In the genomic region with DNA sequence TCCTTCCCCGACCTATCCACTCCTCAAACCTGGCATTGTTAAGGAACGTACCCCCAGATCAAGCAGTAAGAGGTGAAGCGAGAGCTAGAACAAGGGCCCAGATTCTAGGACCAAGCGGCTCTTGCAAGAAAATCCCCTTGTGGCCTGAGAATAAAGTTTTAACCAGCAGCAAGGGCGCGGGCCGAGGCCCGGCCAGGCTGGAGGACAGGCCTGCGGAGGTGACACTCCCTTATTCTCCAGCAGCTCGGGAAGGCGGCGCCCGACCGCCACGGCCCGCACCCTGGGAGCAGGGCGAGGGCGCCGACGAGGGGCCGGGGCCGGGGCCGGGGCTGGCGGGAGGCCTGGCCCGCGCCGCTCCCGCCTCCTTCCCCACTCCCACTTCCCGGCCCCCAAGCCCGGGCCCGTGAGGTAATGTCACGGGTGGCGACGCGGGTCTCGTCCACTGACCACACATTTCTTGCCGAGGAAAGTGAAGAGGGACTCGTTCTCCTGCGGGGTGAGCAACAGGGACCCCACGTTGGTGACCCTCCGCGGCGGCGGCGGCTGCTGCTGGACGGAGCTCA, we compare ENCODE assay signal across 9 cellular contexts. TPM values are rescaled to one million over a fixed set of nuclear protein-coding genes. Genes with fewer than 3 reads are reported as not detected.
DNase-seq lines count a peak whose midpoint lies in the region; ATAC-seq, FAIRE-seq and TF ChIP-seq lines count a peak whose summit lies in the region.
"Had no signal": no experiment of that assay in that cellular context is flagged by ENCODE, and none has a peak within 500 bp of the region (broad histone marks: within the 10 kb centered on the region; RNA-seq: fewer than 3 reads in every experiment).

No MANE protein-coding gene starts in this region.

- peaks cover 36 to 75% of the 10 kb centered on the region in 2 experiments; a peak in 3 of 4 replicates for H3K79me2 ChIP-seq in H1 (ENCODE audit: control insufficient read depth in 1 of 2, insufficient read depth in 2 of 2, low read length in 2 of 2)

- peaks cover 9% of the 10 kb centered on the region for H3K23me2 ChIP-seq in H1 (ENCODE audit: low read depth, low read length)

- TF ChIP-seq CTCF in H1 (IDR thresholded peaks at IDR 0.05; ENCODE audit: control extremely low read depth in 1 of 3, insufficient read depth in 1 of 3, low read depth in 1 of 3, low read length in 3 of 3), result no peak

- peak; percentile 29 for ATAC-seq in GM21515 (IDR thresholded peaks at IDR 0.05; ENCODE audit: unreplicated experiment)
- peak; percentile 12 to 14 for ATAC-seq in activated CD4-positive, CD25-positive, alpha-beta regulatory T cell treated with anti-CD3 and anti-CD28 coated beads, Interleukin-2, amount 50 U/mL, for 24 hours
- peak; percentile 49 for ATAC-seq in stimulated activated naive CD8-positive, alpha-beta T cell treated with anti-CD3 and anti-CD28 coated beads, Interleukin-15, amount 100 ng/mL, for 72 hours

- peak overlapping the region; percentile 23; the same call in 1 of the 2 replicates for H2AFZ ChIP-seq in H1 (ENCODE audit: low read length)

- H2BK15ac ChIP-seq in H1 (ENCODE audit: low read length), result no peak overlapping the region

- no peaks in the 10 kb centered on the region for H3K9me3 Mint-ChIP-seq in stimulated activated naive CD8-positive, alpha-beta T cell treated with anti-CD3 and anti-CD28 coated beads, Interleukin-15, amount 100 ng/mL, for 72 hours

- WGBS in H1 (ENCODE audit: extremely low coverage in 1 of 2, insufficient coverage in 1 of 2, insufficient read length in 1 of 2, insufficient replicate concordance in 2 of 2, low coverage in 1 of 2, low lambda C conversion rate in 2 of 2, missing lambda C conversion rate in 1 of 2), 2 experiments, result 1% methylated on average over 38 of the region's 46 CpGs; no CpG with 5 or more reads in 1 of the 2 experiments

- H2BK12ac ChIP-seq in H1 (ENCODE audit: low read depth, low read length), result peak overlapping the region; percentile 32; the same call in 1 of the 2 replicates

- H3K27ac ChIP-seq in HUES48 (ENCODE audit: low read depth, low read length) (peak overlapping the region; percentile 99), H1 (ENCODE audit: low read depth, low read length) (peak overlapping the region; percentile 89; the same call in 1 of the 2 replicates)

- peaks cover 4 to 8% of the 10 kb centered on the region in 2 experiments for H4K20me1 ChIP-seq in H1 (replicated peaks in 1 of 2; ENCODE audit: control insufficient read depth in 1 of 2, insufficient read depth in 2 of 2, low read length in 2 of 2)

- no peak overlapping the region for H3K14ac ChIP-seq in H1 (ENCODE audit: insufficient read length)

- peak overlapping the region; percentile 93 to 98 for H3K27ac Mint-ChIP-seq in stimulated activated naive CD8-positive, alpha-beta T cell treated with anti-CD3 and anti-CD28 coated beads, Interleukin-15, amount 100 ng/mL, for 72 hours

- H3K79me1 ChIP-seq in H1 (ENCODE audit: low read depth, low read length), result no peaks in the 10 kb centered on the region; the same call in 1 of the 2 replicates

- H3K9me3 ChIP-seq in HUES48 (ENCODE audit: control insufficient read depth, insufficient read depth, low read length) (no peaks in the 10 kb centered on the region), H1 (ENCODE audit: insufficient read depth in 2 of 2, low read depth in 1 of 2, low read length in 1 of 2) (no peaks in the 10 kb centered on the region)

- peak overlapping the region; percentile 95 for H3K18ac ChIP-seq in H1 (ENCODE audit: extremely low read depth, low read length)

- H2AK5ac ChIP-seq in H1 (ENCODE audit: low read depth, low read length), result no peak overlapping the region

- H3K27me3 ChIP-seq in HUES48 (ENCODE audit: control insufficient read depth, insufficient read depth, low read length), result no peaks in the 10 kb centered on the region
- H3K27me3 ChIP-seq in H1 (replicated peaks in 1 of 4; ENCODE audit: control insufficient read depth in 3 of 4, extremely low read depth in 1 of 4, insufficient read depth in 3 of 4, low read length in 3 of 4), result no peaks in the 10 kb centered on the region

- no peaks in the 10 kb centered on the region for H3K27me3 Mint-ChIP-seq in stimulated activated naive CD8-positive, alpha-beta T cell treated with anti-CD3 and anti-CD28 coated beads, Interleukin-15, amount 100 ng/mL, for 72 hours

- peak; percentile 58 for DNase-seq in Daoy (ENCODE audit: low read depth)
- DNase-seq in H1 (ENCODE audit: low read depth in 1 of 2, low spot score in 2 of 2), result peak in 1 of 2 experiments; percentile 52
- peak; percentile 29 for DNase-seq in medulla oblongata (ENCODE audit: extremely low spot score)
- DNase-seq in stimulated activated naive CD8-positive, alpha-beta T cell treated with anti-CD3 and anti-CD28 coated beads, Interleukin-15, amount 100 ng/mL, for 72 hours, result peak in 1 of 2 donors; percentile 43
- no peak for DNase-seq in DMS153 treated with DMSO at 0.1 percent for 48 hours (lab: John Stamatoyannopoulos, UW; ENCODE audit: unreplicated experiment)

- H3K23ac ChIP-seq in H1 (ENCODE audit: insufficient read length), result no peak overlapping the region

- H3K4me3 ChIP-seq in HUES48 (ENCODE audit: low read depth, low read length), result peak overlapping the region; percentile 85
- peak overlapping the region; percentile 95 to 99 (median 97) for H3K4me3 ChIP-seq in H1 (ENCODE audit: extremely low read depth in 1 of 4, insufficient read depth in 2 of 4, low read depth in 3 of 4, low read length in 4 of 4)

- peak overlapping the region; percentile 93 for H3K9ac ChIP-seq in HUES48 (ENCODE audit: low read depth, low read length)
- peak overlapping the region; percentile 87 to 98 (median 93) for H3K9ac ChIP-seq in H1 (replicated peaks in 1 of 4; ENCODE audit: extremely low read depth in 1 of 4, low read depth in 3 of 4, low read length in 3 of 4)

- H3K4me1 Mint-ChIP-seq in stimulated activated naive CD8-positive, alpha-beta T cell treated with anti-CD3 and anti-CD28 coated beads, Interleukin-15, amount 100 ng/mL, for 72 hours, result peaks cover 59% of the 10 kb centered on the region

- peak overlapping the region; percentile 97 for H3K56ac ChIP-seq in H1 (replicated peaks; ENCODE audit: insufficient read length, low read depth, low read length)

- TF ChIP-seq POLR2A in H1 (IDR thresholded peaks at IDR 0.05; ENCODE audit: control extremely low read depth in 1 of 2, low read depth in 2 of 2, low read length in 2 of 2), result peak in 1 of 2 experiments; percentile 50; a peak in 1 of 3 replicates

- peak overlapping the region; percentile 93 for H4K8ac ChIP-seq in H1 (ENCODE audit: extremely low read depth, insufficient read depth, low read length)

- peak overlapping the region; percentile 80 for H2BK120ac ChIP-seq in H1 (replicated peaks; ENCODE audit: low read depth, low read length)

- no peaks in the 10 kb centered on the region for H3K36me3 ChIP-seq in HUES48 (ENCODE audit: control insufficient read depth, insufficient read depth, low read length)
- no peaks in the 10 kb centered on the region for H3K36me3 ChIP-seq in H1 (ENCODE audit: control insufficient read depth in 2 of 4, insufficient read depth in 4 of 4, low read length in 3 of 4)

- POLR2A ChIA-PET in H1 (lab: Charles Lee; ENCODE audit: partially characterized antibody), result interaction anchor here (0.5 to 2.1 kb wide), 32 partner anchors 9 to 685 kb away, joined by 3 to 19 read pairs (median 4); no protein-coding TSS in a partner anchor

- H2BK5ac ChIP-seq in H1 (ENCODE audit: low read depth, low read length), result peak overlapping the region; percentile 97

- H4K5ac ChIP-seq in H1 (ENCODE audit: insufficient read length, low read depth, low read length), result peak overlapping the region; percentile 99

- no peak overlapping the region for H2BK20ac ChIP-seq in H1 (ENCODE audit: low read length)

- CTCF ChIA-PET in H1 (lab: Charles Lee; ENCODE audit: partially characterized antibody), result interaction anchor here (0.7 to 3.7 kb wide), 12 partner anchors 13 to 117 kb away, joined by 3 to 10 read pairs (median 4); no protein-coding TSS in a partner anchor

- no peak for TF ChIP-seq EP300 in H1 (IDR thresholded peaks at IDR 0.05; ENCODE audit: borderline replicate concordance in 1 of 2, low read depth in 2 of 2, low read length in 2 of 2)

- peak overlapping the region; percentile 69 to 93 for H3K4me2 ChIP-seq in H1 (ENCODE audit: insufficient read depth in 1 of 2, low read depth in 2 of 2, low read length in 2 of 2)

- H3K4ac ChIP-seq in H1 (replicated peaks; ENCODE audit: insufficient read length, low read depth, low read length), result peak overlapping the region; percentile 64

- peaks cover 73% of the 10 kb centered on the region for H3K4me1 ChIP-seq in HUES48 (ENCODE audit: control insufficient read depth, insufficient read depth, low read length)
- H3K4me1 ChIP-seq in H1 (replicated peaks in 1 of 4; ENCODE audit: control insufficient read depth in 3 of 4, insufficient read depth in 4 of 4, low read length in 3 of 4), result peaks cover 0 to 23% (median 2%) of the 10 kb centered on the region in 4 experiments; a peak in 3 of 7 replicates

- H4K91ac ChIP-seq in H1 (replicated peaks; ENCODE audit: insufficient read length, low read length), result peak overlapping the region; percentile 93

- no peak for TF ChIP-seq RAD21 in H1 (IDR thresholded peaks at IDR 0.05 in 1 of 2, conservative IDR thresholded peaks at IDR 0.05 in 1 of 2; ENCODE audit: low read depth in 2 of 2, low read length in 2 of 2)

- H3K4me3 Mint-ChIP-seq in stimulated activated naive CD8-positive, alpha-beta T cell treated with anti-CD3 and anti-CD28 coated beads, Interleukin-15, amount 100 ng/mL, for 72 hours, result peak overlapping the region; percentile 95 to 98

- no peak for FAIRE-seq in H1 (lab: Jason Lieb, UNC)
- FAIRE-seq: colon had no signal

TF ChIP-seq in H1, 55 proteins besides CTCF, POLR2A, EP300 and RAD21 (continues in another document):
- TF ChIP-seq SAP30 (IDR thresholded peaks at IDR 0.05; ENCODE audit: insufficient read depth, insufficient replicate concordance, low read length), result peak; percentile 20
- no peak for TF ChIP-seq GABPA (IDR thresholded peaks at IDR 0.05; ENCODE audit: borderline replicate concordance, insufficient read depth, low read length)
- no peak for TF ChIP-seq FOSL1 (IDR thresholded peaks at IDR 0.05; ENCODE audit: insufficient read depth, low read depth, low read length)
- TF ChIP-seq RBBP5 (IDR thresholded peaks at IDR 0.05; ENCODE audit: borderline replicate concordance, low read depth, low read length), result peak; percentile 31; the same call in 1 of the 2 replicates
- no peak for TF ChIP-seq ZNF274 (IDR thresholded peaks at IDR 0.05; ENCODE audit: borderline replicate concordance, extremely low read depth, low read length)

RNA-seq across cellular contexts. Expression of gene WASL, which starts 0.6 kb away (rescaled TPM):
- total RNA-seq in Daoy (2014; rRNA removed; shearing (Covaris generic)), result 11.0 and 12.7 TPM in 2 replicates
- 37.1 and 38.9 TPM in 2 replicates for total RNA-seq in H1 (2021; fragmentation: NEBNext Ultra II Directional; extraction: Animal tissue kit (Norgen Biotek cat#: 25700))
- 6.0 and 7.7 TPM in 2 replicates for polyA plus RNA-seq in H1 (2011; rRNA removed)
- polyA plus RNA-seq in H1 (2011; cell fraction: cytosol; rRNA removed), result 8.4 TPM
- 6.8 TPM for polyA plus RNA-seq in H1 (2011; cell fraction: nucleus; rRNA removed)
- 12.0 to 20.5 TPM (median 14.1 TPM) in 4 replicates for polyA plus RNA-seq in H1 (2012, experiment 1 of 2)
- 3.2 TPM for polyA plus RNA-seq in H1 (2012, experiment 2 of 2)
- 22.5 TPM for polyA plus RNA-seq in H1 (2013, experiment 1 of 2)
- 23.7 TPM for polyA plus RNA-seq in H1 (2013, experiment 2 of 2)
- polyA minus RNA-seq in H1 (2011; rRNA and poly(A)+ RNA removed), result 6.2 and 6.9 TPM in 2 replicates
- polyA minus RNA-seq in H1 (2011; cell fraction: cytosol; rRNA and poly(A)+ RNA removed), result 10.1 TPM
- polyA minus RNA-seq in H1 (2011; cell fraction: nucleus; rRNA and poly(A)+ RNA removed), result 32.8 TPM
